ENCODE assay signal across 8 cellular contexts in the genomic region with DNA sequence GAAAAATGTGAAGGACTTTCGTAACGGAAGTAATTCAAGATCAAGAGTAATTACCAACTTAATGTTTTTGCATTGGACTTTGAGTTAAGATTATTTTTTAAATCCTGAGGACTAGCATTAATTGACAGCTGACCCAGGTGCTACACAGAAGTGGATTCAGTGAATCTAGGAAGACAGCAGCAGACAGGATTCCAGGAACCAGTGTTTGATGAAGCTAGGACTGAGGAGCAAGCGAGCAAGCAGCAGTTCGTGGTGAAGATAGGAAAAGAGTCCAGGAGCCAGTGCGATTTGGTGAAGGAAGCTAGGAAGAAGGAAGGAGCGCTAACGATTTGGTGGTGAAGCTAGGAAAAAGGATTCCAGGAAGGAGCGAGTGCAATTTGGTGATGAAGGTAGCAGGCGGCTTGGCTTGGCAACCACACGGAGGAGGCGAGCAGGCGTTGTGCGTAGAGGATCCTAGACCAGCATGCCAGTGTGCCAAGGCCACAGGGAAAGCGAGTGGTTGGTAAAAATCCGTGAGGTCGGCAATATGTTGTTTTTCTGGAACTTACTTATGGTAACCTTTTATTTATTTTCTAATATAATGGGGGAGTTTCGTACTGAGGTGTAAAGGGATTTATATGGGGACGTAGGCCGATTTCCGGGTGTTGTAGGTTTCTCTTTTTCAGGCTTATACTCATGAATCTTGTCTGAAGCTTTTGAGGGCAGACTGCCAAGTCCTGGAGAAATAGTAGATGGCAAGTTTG. TPM values are rescaled to one million over a fixed set of nuclear protein-coding genes. Genes with fewer than 3 reads are reported as not detected.
DNase-seq lines count a peak whose midpoint lies in the region; ATAC-seq and TF ChIP-seq lines count a peak whose summit lies in the region.

No MANE protein-coding gene starts in this region.

- no peaks in the 10 kb centered on the region for H3K27me3 Mint-ChIP-seq in chondrocyte (ENCODE audit: low read depth)

- intact Hi-C loops in aorta (cut with DNase I): no loop called here

- H3K4me1 ChIP-seq in aorta (ENCODE audit: control insufficient read depth in 1 of 2, insufficient read depth in 2 of 2, low read length in 2 of 2): no peaks in the 10 kb centered on the region

- peaks cover 25% of the 10 kb centered on the region for H3K4me1 Mint-ChIP-seq in chondrocyte (ENCODE audit: low read depth)

- no peak for ATAC-seq in aorta (ENCODE audit: low FRiP score)

- H3K4me3 Mint-ChIP-seq in chondrocyte (ENCODE audit: unreplicated experiment): no peak overlapping the region

- H3K36me3 Mint-ChIP-seq in chondrocyte (ENCODE audit: low read depth): peaks cover 20% of the 10 kb centered on the region

- no peaks in the 10 kb centered on the region for H3K9me3 Mint-ChIP-seq in chondrocyte (ENCODE audit: low read depth)

- peak; percentile 77 for DNase-seq in activated effector memory CD4-positive, alpha-beta T cell treated with anti-CD3 and anti-CD28 coated beads, Interleukin-2, amount 50 U/mL, for 16 hours
- no peak for DNase-seq in activated effector memory CD4-positive, alpha-beta T cell treated with Interleukin-2 at 50 U/mL for 16 hours
- DNase-seq in OCI-M1 (lab: John Stamatoyannopoulos, UW) (peak; percentile 77), chondrocyte (ENCODE audit: low spot score) (peak; percentile 28), medulla oblongata (ENCODE audit: extremely low spot score) (peak; percentile 74), aorta (peak in 1 of 2 donors; percentile 70), NCI-H774 (lab: John Stamatoyannopoulos, UW) (no peak), T-helper 9 cell (no peak)

- H3K27ac ChIP-seq in aorta (ENCODE audit: low read depth in 1 of 2, low read length in 2 of 2): peak overlapping the region; percentile 90 to 100

- 0% methylated on average over 20 of the region's 20 CpGs for WGBS in aorta, 2 donors

- H3K4me3 ChIP-seq in aorta (ENCODE audit: low read length in 2 of 2): peak overlapping the region; percentile 95 to 100

- no peak for TF ChIP-seq CTCF in chondrocyte (IDR thresholded peaks at IDR 0.05)

- H3K27me3 ChIP-seq in aorta (ENCODE audit: control insufficient read depth in 1 of 2, insufficient read depth in 2 of 2, low read length in 1 of 2): peaks cover 0 to 2% of the 10 kb centered on the region in 2 donors

- peaks cover 13 to 14% of the 10 kb centered on the region in 2 donors for H3K36me3 ChIP-seq in aorta (ENCODE audit: control insufficient read depth in 1 of 2, insufficient read depth in 2 of 2, low read length in 1 of 2)

- no peaks in the 10 kb centered on the region for H3K9me3 ChIP-seq in aorta (ENCODE audit: control insufficient read depth, low read length)

- no peak overlapping the region for H3K27ac Mint-ChIP-seq in chondrocyte (ENCODE audit: unreplicated experiment)

RNA-seq across cellular contexts. Expression of a gene that starts 1.6 kb away (rescaled TPM):
- 11,810 to 14,376 TPM (median 12,130 TPM) in 3 replicates for total RNA-seq in chondrocyte
- over 10,000 TPM; 16,103 to 18,225 TPM for total RNA-seq in aorta
- 100 to 1,000 TPM; 228 to 370 TPM for polyA plus RNA-seq in aorta

RNA-seq across cellular contexts. Expression of a gene that starts 24.4 kb away (rescaled TPM):
- total RNA-seq in chondrocyte: 108 to 123 TPM (median 120 TPM) in 3 replicates
- total RNA-seq in aorta: 10 to 100 TPM; 74.0 to 74.4 TPM
- 10 to 100 TPM; 31.3 to 98.9 TPM for polyA plus RNA-seq in aorta

RNA-seq across cellular contexts. Expression of a gene that starts 57.7 kb away (rescaled TPM):
- total RNA-seq in chondrocyte (264 to 272 TPM (median 271 TPM) in 3 replicates), aorta (100 to 1,000 TPM; 280 to 473 TPM)
- 100 to 1,000 TPM in 1 of 2 donors, 10 to 100 TPM in 1; 40.1 to 467 TPM for polyA plus RNA-seq in aorta

Comparison
In these comparisons a context has a peak if more than half of its experiments do, and no peak if none do; other contexts are left out.
1. DNase-seq: peak in activated effector memory CD4-positive, alpha-beta T cell treated with anti-CD3 and anti-CD28 coated beads, Interleukin-2, amount 50 U/mL, for 16 hours (single experiment), OCI-M1 (single experiment), chondrocyte (single experiment) and medulla oblongata (single experiment); none in activated effector memory CD4-positive, alpha-beta T cell treated with Interleukin-2 at 50 U/mL for 16 hours (single experiment), NCI-H774 (single experiment) and T-helper 9 cell (single experiment).